ENCODE assay signal across 20 cellular contexts in genomic region chr17:35725917-35726608, GRCh38. TPM values are rescaled to one million over a fixed set of nuclear protein-coding genes. Genes with fewer than 3 reads are reported as not detected.
DNase-seq lines count a peak whose midpoint lies in the region; ATAC-seq and TF ChIP-seq lines count a peak whose summit lies in the region.
"Had no signal": no experiment of that assay in that cellular context is flagged by ENCODE, and none has a peak within 500 bp of the region (broad histone marks: within the 10 kb centered on the region; RNA-seq: fewer than 3 reads in every experiment).

No MANE protein-coding gene starts in this region.

- H3K18ac ChIP-seq in mesenchymal stem cell (ENCODE audit: low read depth in 1 of 2, low read length in 2 of 2): peak overlapping the region; percentile 46 to 62

- peak overlapping the region in 1 of 2 experiments; percentile 58 for H3K4ac ChIP-seq in mesenchymal stem cell (ENCODE audit: low read depth in 1 of 2, low read length in 2 of 2)

- H3K9me3 ChIP-seq in cardiac muscle cell (ENCODE audit: low read depth) (no peaks in the 10 kb centered on the region), heart left ventricle (no peaks in the 10 kb centered on the region), adipocyte (ENCODE audit: control insufficient read depth, low read length) (no peaks in the 10 kb centered on the region), mesenchymal stem cell (ENCODE audit: control insufficient read depth, low read length) (no peaks in the 10 kb centered on the region), gastrocnemius medialis (no peaks in the 10 kb centered on the region)
- H3K9me3 ChIP-seq: upper lobe of left lung had no signal

- peaks cover 65% of the 10 kb centered on the region for H3K4me1 ChIP-seq in cardiac muscle cell (ENCODE audit: low read depth)
- peaks cover 0 to 30% (median 16%) of the 10 kb centered on the region in 12 donors for H3K4me1 ChIP-seq in heart left ventricle
- peaks cover 29% of the 10 kb centered on the region for H3K4me1 ChIP-seq in adipocyte (ENCODE audit: control insufficient read depth, insufficient read depth, low read length)
- peaks cover 27% of the 10 kb centered on the region for H3K4me1 ChIP-seq in mesenchymal stem cell (ENCODE audit: control insufficient read depth, insufficient read depth, low read depth, low read length)
- peaks cover 14 to 23% of the 10 kb centered on the region in 2 donors for H3K4me1 ChIP-seq in gastrocnemius medialis

- in situ Hi-C loops in gastrocnemius medialis (cut with MboI; ENCODE audit: low sequenced_read_pairs in 4 of 4): loop anchor here in 1 of 4 donors (25.0 kb wide), 1 partner anchor 564 kb away; no protein-coding TSS in a partner anchor

- intact Hi-C loops in heart left ventricle (cut with DNase I): no loop called here
- intact Hi-C loops in gastrocnemius medialis (cut with DNase I; ENCODE audit: low total_unique reads): loop anchor here (2.0 kb wide), 1 partner anchor 21 kb away; no protein-coding TSS in a partner anchor

- WGBS in heart left ventricle, 4 donors: 52 to 59% (median 57%) methylated on average over 3 of the region's 3 CpGs
- WGBS in mesenchymal stem cell: 29% methylated on average over 1 of the region's 3 CpGs

- no peak for ATAC-seq in heart left ventricle
- ATAC-seq in gastrocnemius medialis: no peak

- no peak overlapping the region for H2BK15ac ChIP-seq in mesenchymal stem cell (ENCODE audit: low read depth, poor library complexity, severe bottlenecking)

- DNase-seq in cardiac muscle cell (ENCODE audit: low read depth in 1 of 2, low spot score in 1 of 2): peak in 1 of 2 donors; percentile 42
- no peak for DNase-seq in heart left ventricle
- no peak for DNase-seq in adipocyte (ENCODE audit: low read depth)
- DNase-seq in mesenchymal stem cell: no peak
- no peak for DNase-seq in type B pancreatic cell (ENCODE audit: extremely low spot score, unreplicated experiment)
- no peak for DNase-seq in gastrocnemius medialis
- DNase-seq in NCI-H774 (lab: John Stamatoyannopoulos, UW): no peak
- no peak for DNase-seq in activated CD4-positive, alpha-beta T cell treated with anti-CD3 and anti-CD28 coated beads, Interleukin-2, amount 50 U/mL, for 48 hours
- DNase-seq: activated effector memory CD4-positive, alpha-beta T cell treated with Interleukin-2 at 50 U/mL for 16 hours; amygdala; MM.1S; NCI-H187 treated with DMSO at 0.1 percent for 48 hours; SHP77 treated with DMSO at 0.1 percent for 48 hours; stimulated activated CD4-positive, alpha-beta T cell treated with anti-CD3 and anti-CD28 coated beads, Interleukin-12 subunit alpha, Interleukin-12 subunit beta, amount 100 ng/mL, for 4 hours; T-helper 2 cell; upper lobe of left lung had no signal

- peak overlapping the region in 1 of 2 experiments; percentile 65 for H3K14ac ChIP-seq in mesenchymal stem cell (ENCODE audit: low read length in 2 of 2)

- H2BK12ac ChIP-seq in mesenchymal stem cell (ENCODE audit: low read length in 2 of 2): peak overlapping the region; percentile 14 to 81

- peak overlapping the region; percentile 67 for H3K4me3 Mint-ChIP-seq in type B pancreatic cell

- peak overlapping the region; percentile 53 for H3K9ac ChIP-seq in adipocyte (ENCODE audit: low read length)
- H3K9ac ChIP-seq in mesenchymal stem cell (ENCODE audit: low read length): no peak overlapping the region

- peak overlapping the region; percentile 29 for H4K8ac ChIP-seq in mesenchymal stem cell (ENCODE audit: low read length)

- TF ChIP-seq POLR2A in heart left ventricle (IDR thresholded peaks at IDR 0.05): no peak
- no peak for TF ChIP-seq POLR2A in gastrocnemius medialis (IDR thresholded peaks at IDR 0.05)

- TF ChIP-seq CTCF in cardiac muscle cell (IDR thresholded peaks at IDR 0.05; ENCODE audit: low read depth, low read length) (no peak), heart left ventricle (IDR thresholded peaks at IDR 0.05) (no peak), type B pancreatic cell (conservative IDR thresholded peaks at IDR 0.05) (no peak), gastrocnemius medialis (IDR thresholded peaks at IDR 0.05 in 4 of 5, conservative IDR thresholded peaks at IDR 0.05 in 1 of 5) (no peak)

- H3K27me3 ChIP-seq in cardiac muscle cell: no peaks in the 10 kb centered on the region
- no peaks in the 10 kb centered on the region for H3K27me3 ChIP-seq in heart left ventricle
- no peaks in the 10 kb centered on the region for H3K27me3 ChIP-seq in adipocyte (replicated peaks; ENCODE audit: control insufficient read depth, insufficient read depth, low read length)
- H3K27me3 ChIP-seq in mesenchymal stem cell (ENCODE audit: control insufficient read depth in 1 of 2, insufficient read depth in 1 of 2, low read length in 2 of 2): peaks cover 0 to 11% of the 10 kb centered on the region in 2 experiments
- H3K27me3 ChIP-seq in gastrocnemius medialis: no peaks in the 10 kb centered on the region
- H3K27me3 ChIP-seq: upper lobe of left lung had no signal

- H3K27ac ChIP-seq in cardiac muscle cell (peak overlapping the region; percentile 94), heart left ventricle (peak overlapping the region in 4 of 12 donors; percentile 19 to 48 (median 31)), mesenchymal stem cell (ENCODE audit: low read length, poor library complexity, severe bottlenecking) (peak overlapping the region; percentile 81), gastrocnemius medialis (no peak overlapping the region)

- H4K91ac ChIP-seq in mesenchymal stem cell (ENCODE audit: low read length): peak overlapping the region; percentile 91

- no peak overlapping the region for H3K23ac ChIP-seq in mesenchymal stem cell (ENCODE audit: low read length in 2 of 2)

- peak overlapping the region; percentile 11 for H3K27ac Mint-ChIP-seq in type B pancreatic cell

- H3K4me3 ChIP-seq in cardiac muscle cell: no peak overlapping the region
- no peak overlapping the region for H3K4me3 ChIP-seq in heart left ventricle
- peak overlapping the region; percentile 29 for H3K4me3 ChIP-seq in adipocyte (ENCODE audit: low read length)
- no peak overlapping the region for H3K4me3 ChIP-seq in mesenchymal stem cell (ENCODE audit: insufficient read depth in 1 of 2, low read depth in 1 of 2, low read length in 2 of 2)
- no peak overlapping the region for H3K4me3 ChIP-seq in gastrocnemius medialis
- H3K4me3 ChIP-seq: upper lobe of left lung had no signal

- peaks cover 15% of the 10 kb centered on the region for H3K36me3 Mint-ChIP-seq in type B pancreatic cell

- no peaks in the 10 kb centered on the region for H3K9me3 Mint-ChIP-seq in type B pancreatic cell

- peaks cover 8% of the 10 kb centered on the region for H3K27me3 Mint-ChIP-seq in type B pancreatic cell

- H3K4me2 ChIP-seq in mesenchymal stem cell (ENCODE audit: low read length, poor library complexity, severe bottlenecking): peak overlapping the region; percentile 20

- H2BK5ac ChIP-seq in mesenchymal stem cell (ENCODE audit: low read depth, low read length, poor library complexity, severe bottlenecking): no peak overlapping the region

- H2BK120ac ChIP-seq in mesenchymal stem cell (ENCODE audit: low read depth, low read length): peak overlapping the region; percentile 68

- H2AFZ ChIP-seq in mesenchymal stem cell (ENCODE audit: low read depth, low read length): no peak overlapping the region

- H3K36me3 ChIP-seq in cardiac muscle cell: no peaks in the 10 kb centered on the region
- peaks cover 0 to 68% (median 40%) of the 10 kb centered on the region in 9 donors for H3K36me3 ChIP-seq in heart left ventricle
- peaks cover 23% of the 10 kb centered on the region for H3K36me3 ChIP-seq in adipocyte (ENCODE audit: control insufficient read depth, insufficient read depth, low read length, severe bottlenecking)
- H3K36me3 ChIP-seq in mesenchymal stem cell (ENCODE audit: control insufficient read depth in 1 of 2, insufficient read depth in 2 of 2, low read depth in 1 of 2, low read length in 2 of 2): peaks cover 18 to 52% of the 10 kb centered on the region in 2 experiments
- H3K36me3 ChIP-seq in gastrocnemius medialis: peaks cover 0 to 45% of the 10 kb centered on the region in 2 donors

- peak overlapping the region; percentile 37 for H2AK5ac ChIP-seq in mesenchymal stem cell (ENCODE audit: low read length, severe bottlenecking)

- H3K79me1 ChIP-seq in mesenchymal stem cell (replicated peaks; ENCODE audit: low read length, poor library complexity, severe bottlenecking): peaks cover 13% of the 10 kb centered on the region

- peaks cover 52% of the 10 kb centered on the region for H3K4me1 Mint-ChIP-seq in type B pancreatic cell (ENCODE audit: unreplicated experiment)

RNA-seq across cellular contexts. Expression of gene RASL10B, which starts 5.4 kb away (rescaled TPM):
- total RNA-seq in cardiac muscle cell (108 and 116 TPM in 2 replicates), heart left ventricle (10 to 100 TPM in 5 of 9 donors, 1 to 10 TPM in 4; 8.2 to 78.7 (median 13.0) TPM), type B pancreatic cell (ENCODE audit: low replicate concordance) (6.4 and 29.4 TPM in 2 replicates), gastrocnemius medialis (10 to 100 TPM in 2 of 4 donors, 1 to 10 TPM in 2; 4.7 to 13.8 (median 10.0) TPM)
- polyA plus RNA-seq in cardiac muscle cell (71.6 and 94.4 TPM in 2 replicates), heart left ventricle (10 to 100 TPM in 1 of 2 donors, 1 to 10 TPM in 1; 7.6 to 12.2 TPM)
- 19.0 TPM for polyA plus RNA-seq in mesenchymal stem cell (2013, experiment 1 of 2)
- polyA plus RNA-seq in mesenchymal stem cell (2013, experiment 2 of 2): 18.7 TPM

RNA-seq across cellular contexts. Expression of gene GAS2L2, which starts 27.0 kb away (rescaled TPM):
- total RNA-seq in cardiac muscle cell (0.18 TPM in 1 of 2 replicates, not detected in the other), heart left ventricle (under 1 TPM in 4 of 9 donors, not detected in 5; 0.10 to 0.28 (median 0.12) TPM), type B pancreatic cell (ENCODE audit: low replicate concordance) (0.22 TPM in 1 of 2 replicates, not detected in the other), gastrocnemius medialis (under 1 TPM in 2 of 4 donors, not detected in 2; 0.15 to 0.75 TPM)
- polyA plus RNA-seq in cardiac muscle cell (0.11 TPM in 1 of 2 replicates, not detected in the other), heart left ventricle (under 1 TPM in 1 of 2 donors, not detected in 1; 0.06 TPM)
- polyA plus RNA-seq in mesenchymal stem cell (2013, experiment 1 of 2): not detected
- not detected for polyA plus RNA-seq in mesenchymal stem cell (2013, experiment 2 of 2)
- total RNA-seq: A172, pulmonary artery endothelial cell had no signal

RNA-seq across cellular contexts. Expression of gene C17orf50, which starts 34.6 kb away (rescaled TPM):
- 0.21 and 0.74 TPM in 2 replicates for total RNA-seq in cardiac muscle cell
- 0.51 and 1.2 TPM in 2 replicates for polyA plus RNA-seq in cardiac muscle cell
- not detected for total RNA-seq in heart left ventricle
- polyA plus RNA-seq in heart left ventricle: under 1 TPM in 1 of 2 donors, not detected in 1; 0.19 TPM
- not detected for polyA plus RNA-seq in mesenchymal stem cell (2013, experiment 1 of 2)
- polyA plus RNA-seq in mesenchymal stem cell (2013, experiment 2 of 2): not detected
- not detected in 2 replicates for total RNA-seq in type B pancreatic cell (ENCODE audit: low replicate concordance)
- not detected for total RNA-seq in gastrocnemius medialis
- total RNA-seq: A172, HT-29, left ventricle myocardium superior, pulmonary artery endothelial cell had no signal

Comparison
In these comparisons a context has a peak if more than half of its experiments do, and no peak if none do; other contexts are left out.
1. H3K27ac ChIP-seq: peak in cardiac muscle cell (single experiment) and mesenchymal stem cell (single experiment); none in gastrocnemius medialis (0 of 4).